ENCODE assay signal across 8 cellular contexts in genomic region chr1:100351095-100351884, GRCh38. TPM values are rescaled to one million over a fixed set of nuclear protein-coding genes. Genes with fewer than 3 reads are reported as not detected.
DNase-seq lines count a peak whose midpoint lies in the region; ATAC-seq and TF ChIP-seq lines count a peak whose summit lies in the region.

No MANE protein-coding gene starts in this region.

- WGBS in ectodermal cell, 2 experiments = 4% methylated on average over 36 of the region's 36 CpGs

- H3K4me1 ChIP-seq in CD8-positive, alpha-beta T cell (ENCODE audit: insufficient read depth, low read length) = peaks cover 25% of the 10 kb centered on the region
- H3K4me1 ChIP-seq in ectodermal cell (ENCODE audit: control insufficient read depth, insufficient read depth, low read length) (peaks cover 26% of the 10 kb centered on the region), lower lobe of right lung (peaks cover 27% of the 10 kb centered on the region)

- ATAC-seq in CD8-positive, alpha-beta T cell = peak; percentile 70
- ATAC-seq in GM19438 (IDR thresholded peaks at IDR 0.05; ENCODE audit: low read depth, unreplicated experiment) (peak; percentile 59), HG03571 (IDR thresholded peaks at IDR 0.05; ENCODE audit: unreplicated experiment) (peak; percentile 53), lower lobe of right lung (peak; percentile 85 to 87)

- no peaks in the 10 kb centered on the region for H3K9me3 ChIP-seq in CD8-positive, alpha-beta T cell (ENCODE audit: low read length)
- H3K9me3 ChIP-seq in ectodermal cell (ENCODE audit: control insufficient read depth, low read length) = no peaks in the 10 kb centered on the region
- no peaks in the 10 kb centered on the region for H3K9me3 ChIP-seq in lower lobe of right lung

- H3K27me3 ChIP-seq in CD8-positive, alpha-beta T cell (ENCODE audit: insufficient read depth, low read length) = no peaks in the 10 kb centered on the region
- H3K27me3 ChIP-seq in ectodermal cell (ENCODE audit: control insufficient read depth, insufficient read depth, low read length, poor library complexity, severe bottlenecking) (no peaks in the 10 kb centered on the region), lower lobe of right lung (ENCODE audit: low read depth) (no peaks in the 10 kb centered on the region)

- peaks cover 36% of the 10 kb centered on the region for H3K4me1 Mint-ChIP-seq in CD8-positive, alpha-beta T cell (ENCODE audit: low read depth)
- peaks cover 30% of the 10 kb centered on the region for H3K4me1 Mint-ChIP-seq in activated CD4-positive, alpha-beta memory T cell treated with anti-CD3 and anti-CD28 coated beads for 36 hours (ENCODE audit: low read depth)

- POLR2A ChIA-PET in CD8-positive, alpha-beta T cell (lab: Charles Lee) = interaction anchor here (0.7 to 4.5 kb wide), 14 partner anchors 16 to 309 kb away, joined by 3 to 34 read pairs (median 10); partner anchors contain the start of genes DBT and RTCA
- POLR2A ChIA-PET in activated CD4-positive, alpha-beta memory T cell treated with anti-CD3 and anti-CD28 coated beads for 36 hours (lab: Charles Lee) = interaction anchor here (0.7 to 5.1 kb wide), 13 partner anchors 11 to 314 kb away, joined by 3 to 45 read pairs (median 6); partner anchors contain the start of genes DBT and RTCA

- H3K9me3 Mint-ChIP-seq in CD8-positive, alpha-beta T cell = no peaks in the 10 kb centered on the region
- no peaks in the 10 kb centered on the region for H3K9me3 Mint-ChIP-seq in activated CD4-positive, alpha-beta memory T cell treated with anti-CD3 and anti-CD28 coated beads for 36 hours

- no peaks in the 10 kb centered on the region for H3K27me3 Mint-ChIP-seq in CD8-positive, alpha-beta T cell (ENCODE audit: low read depth)
- H3K27me3 Mint-ChIP-seq in activated CD4-positive, alpha-beta memory T cell treated with anti-CD3 and anti-CD28 coated beads for 36 hours = no peaks in the 10 kb centered on the region

- H3K27ac Mint-ChIP-seq in CD8-positive, alpha-beta T cell = peak overlapping the region; percentile 99
- H3K27ac Mint-ChIP-seq in activated CD4-positive, alpha-beta memory T cell treated with anti-CD3 and anti-CD28 coated beads for 36 hours = peak overlapping the region; percentile 97

- DNase-seq in CD8-positive, alpha-beta T cell = peak; percentile 67 to 91 (median 80)
- peak; percentile 96 for DNase-seq in NCI-H82 (lab: John Stamatoyannopoulos, UW)
- DNase-seq in activated CD4-positive, alpha-beta memory T cell treated with anti-CD3 and anti-CD28 coated beads for 36 hours = peak; percentile 94
- DNase-seq in lower lobe of right lung = peak; percentile 87
- DNase-seq in stimulated activated CD4-positive, alpha-beta T cell treated with anti-CD3 and anti-CD28 coated beads, TNF-alpha, amount 100 ng/mL, for 1 hour (ENCODE audit: low read depth in 3 of 3, low spot score in 1 of 3) = peak; percentile 60 to 71 (median 65)

- peaks cover 46% of the 10 kb centered on the region for H3K36me3 Mint-ChIP-seq in CD8-positive, alpha-beta T cell
- peaks cover 25% of the 10 kb centered on the region for H3K36me3 Mint-ChIP-seq in activated CD4-positive, alpha-beta memory T cell treated with anti-CD3 and anti-CD28 coated beads for 36 hours

- CTCF ChIA-PET in CD8-positive, alpha-beta T cell (lab: Charles Lee) = interaction anchor here (0.6 to 5.2 kb wide), 7 partner anchors 33 to 106 kb away, joined by 3 to 82 read pairs (median 8); partner anchors contain the start of gene RTCA
- CTCF ChIA-PET in activated CD4-positive, alpha-beta memory T cell treated with anti-CD3 and anti-CD28 coated beads for 36 hours (lab: Charles Lee) = interaction anchor here (0.5 to 5.7 kb wide), 7 partner anchors 17 to 113 kb away, joined by 3 to 54 read pairs (median 7); no protein-coding TSS in a partner anchor

- intact Hi-C loops in CD8-positive, alpha-beta T cell (cut with DNase I, micrococcal nuclease) = loop anchor here (1.0 to 10.0 kb wide), 12 partner anchors 69 to 676 kb away; partner anchors contain the start of genes DBT (in 2 of the 2), AGL (in 1 of the 2), DPH5 (in 1 of the 2) and EXTL2 (in 1 of the 2)
- intact Hi-C loops in activated CD4-positive, alpha-beta memory T cell treated with anti-CD3 and anti-CD28 coated beads for 36 hours (cut with micrococcal nuclease) = loop anchor here (1.0 to 10.0 kb wide), 9 partner anchors 26 to 542 kb away; partner anchors contain the start of genes AGL, DBT, GPR88 and RTCA
- intact Hi-C loops in lower lobe of right lung (cut with DNase I) = no loop called here

- TF ChIP-seq CTCF in CD8-positive, alpha-beta T cell (IDR thresholded peaks at IDR 0.05) = no peak
- peak; percentile 39 for TF ChIP-seq CTCF in lower lobe of right lung (IDR thresholded peaks at IDR 0.05)

- no peaks in the 10 kb centered on the region for H3K36me3 ChIP-seq in CD8-positive, alpha-beta T cell (ENCODE audit: insufficient read depth, low read length)
- no peaks in the 10 kb centered on the region for H3K36me3 ChIP-seq in ectodermal cell (ENCODE audit: control insufficient read depth, insufficient read depth, low read length)
- no peaks in the 10 kb centered on the region for H3K36me3 ChIP-seq in lower lobe of right lung

- peak overlapping the region; percentile 88 for H3K4me3 ChIP-seq in CD8-positive, alpha-beta T cell (ENCODE audit: low read depth, low read length)
- H3K4me3 ChIP-seq in ectodermal cell (ENCODE audit: insufficient read depth, low read depth, low read length) (peak overlapping the region; percentile 65), lower lobe of right lung (peak overlapping the region; percentile 77)

- peak overlapping the region; percentile 80 for H3K27ac ChIP-seq in CD8-positive, alpha-beta T cell (ENCODE audit: low read depth, low read length)
- H3K27ac ChIP-seq in ectodermal cell (ENCODE audit: insufficient read depth, low read depth, low read length, poor library complexity, severe bottlenecking) (peak overlapping the region; percentile 99), lower lobe of right lung (peak overlapping the region; percentile 85)

- peak overlapping the region; percentile 99 for H3K4me3 Mint-ChIP-seq in CD8-positive, alpha-beta T cell
- H3K4me3 Mint-ChIP-seq in activated CD4-positive, alpha-beta memory T cell treated with anti-CD3 and anti-CD28 coated beads for 36 hours = peak overlapping the region; percentile 98

RNA-seq across cellular contexts. Expression of gene CDC14A, which starts 1.0 kb away (rescaled TPM):
- total RNA-seq in CD8-positive, alpha-beta T cell = 100 to 1,000 TPM; 136 to 144 TPM
- total RNA-seq in activated CD4-positive, alpha-beta memory T cell treated with anti-CD3 and anti-CD28 coated beads for 36 hours = 10 to 100 TPM; 18.9 to 20.2 TPM
- 13.8 TPM for polyA plus RNA-seq in ectodermal cell (2013, experiment 1 of 4)
- 15.2 TPM for polyA plus RNA-seq in ectodermal cell (2013, experiment 2 of 4)
- polyA plus RNA-seq in ectodermal cell (2013, experiment 3 of 4) = 13.3 TPM
- polyA plus RNA-seq in ectodermal cell (2013, experiment 4 of 4) = 16.1 TPM
- 17.8 TPM for total RNA-seq in lower lobe of right lung

Comparison
In these comparisons a context has a peak if more than half of its experiments do, and no peak if none do; other contexts are left out.
1. Peak in every context shown above with its lines: DNase-seq, ATAC-seq, H3K4me3 ChIP-seq and H3K27ac ChIP-seq.